In the genomic region with DNA sequence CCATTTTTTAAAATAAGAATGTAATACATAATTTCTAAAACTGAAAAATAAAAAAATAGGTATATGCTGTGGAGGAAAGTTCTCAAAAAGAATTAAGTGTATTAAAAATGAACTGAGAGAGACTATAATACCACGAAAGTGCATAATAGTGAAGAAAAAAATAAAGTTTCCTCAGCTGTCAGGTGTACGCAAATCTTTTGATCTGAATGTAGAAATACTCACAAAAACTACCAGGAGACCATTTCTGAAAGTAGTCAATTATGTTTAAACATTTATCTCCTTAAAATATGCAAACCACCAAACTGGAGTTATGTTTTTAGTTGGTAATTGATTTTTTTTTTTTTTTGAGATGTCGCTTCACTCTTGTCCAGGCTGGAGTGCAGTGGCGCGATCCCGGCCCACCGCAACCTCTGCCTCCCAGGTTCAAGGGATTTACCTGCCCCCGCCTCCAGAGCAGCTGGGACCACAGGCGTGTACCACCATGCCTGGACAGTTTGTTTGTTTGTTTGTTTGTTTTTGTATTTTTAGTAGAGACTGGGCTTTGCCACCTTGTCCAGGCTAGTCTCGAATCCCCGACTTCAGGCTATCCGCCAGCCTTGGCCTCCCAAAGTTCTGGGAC, we compare ENCODE assay signal across 18 cellular contexts.
DNase-seq lines count a peak whose midpoint lies in the region; ATAC-seq and TF ChIP-seq lines count a peak whose summit lies in the region.
"Had no signal": no experiment of that assay in that cellular context is flagged by ENCODE, and none has a peak within 500 bp of the region (broad histone marks: within the 10 kb centered on the region; RNA-seq: fewer than 3 reads in every experiment).

No MANE protein-coding gene starts in this region.

- TF ChIP-seq CTCF in spleen (IDR thresholded peaks at IDR 0.05 in 8 of 11, conservative IDR thresholded peaks at IDR 0.05 in 3 of 11) (no peak), ovary (IDR thresholded peaks at IDR 0.05) (no peak)

- TF ChIP-seq POLR2A in spleen (IDR thresholded peaks at IDR 0.05) = no peak
- TF ChIP-seq POLR2A in ovary (IDR thresholded peaks at IDR 0.05) = no peak

- H3K4me1 ChIP-seq in spleen = no peaks in the 10 kb centered on the region
- H3K4me1 ChIP-seq in ovary (ENCODE audit: insufficient read depth) = no peaks in the 10 kb centered on the region
- H3K4me1 ChIP-seq: BLaER1 had no signal

- H3K36me3 ChIP-seq in spleen = no peaks in the 10 kb centered on the region
- no peaks in the 10 kb centered on the region for H3K36me3 ChIP-seq in ovary
- H3K36me3 ChIP-seq: BLaER1 had no signal

- no peak overlapping the region for H3K27ac ChIP-seq in spleen
- no peak overlapping the region for H3K27ac ChIP-seq in ovary
- H3K27ac ChIP-seq: BLaER1 had no signal

- H3K4me3 ChIP-seq in spleen (no peak overlapping the region), ovary (no peak overlapping the region)
- H3K4me3 ChIP-seq: BLaER1 had no signal

- no peak for TF ChIP-seq EP300 in ovary (IDR thresholded peaks at IDR 0.05)

- DNase-seq in NAMALWA (ENCODE audit: low spot score) = peak; percentile 4
- DNase-seq in spleen = peak; percentile 42
- no peak for DNase-seq in activated naive CD4-positive, alpha-beta T cell (lab: John Stamatoyannopoulos, UW)
- DNase-seq in NCI-H1417 treated with DMSO at 0.1 percent for 48 hours (lab: John Stamatoyannopoulos, UW) = no peak
- no peak for DNase-seq in ovary
- DNase-seq: 8988T; CD4-positive, alpha-beta memory T cell; DMS153; DMS79; GDM1; GOT3; H7; HFFc6; IMR-90 had no signal

- H3K27me3 ChIP-seq in spleen (replicated peaks in 1 of 7) (no peaks in the 10 kb centered on the region), ovary (no peaks in the 10 kb centered on the region)
- H3K27me3 ChIP-seq: BLaER1 had no signal

- ATAC-seq in GM18517 (IDR thresholded peaks at IDR 0.05; ENCODE audit: unreplicated experiment) (peak; percentile 47), GM21619 (IDR thresholded peaks at IDR 0.05; ENCODE audit: unreplicated experiment) (peak; percentile 49)
- ATAC-seq: HCT116 had no signal

- peaks cover 0 to 5% (median 0%) of the 10 kb centered on the region in 8 donors for H3K9me3 ChIP-seq in spleen
- no peaks in the 10 kb centered on the region for H3K9me3 ChIP-seq in ovary

- intact Hi-C loops in spleen (cut with DNase I; ENCODE audit: low total_unique reads) = no loop called here
- intact Hi-C loops in ovary (cut with DNase I) = no loop called here

- WGBS in spleen, 5 donors = 78 to 82% (median 81%) methylated on average over 12 of the region's 12 CpGs
- WGBS in ovary, 3 donors = 85 to 88% (median 85%) methylated on average over 12 of the region's 12 CpGs

Comparison
In these comparisons a context has a peak if more than half of its experiments do, and no peak if none do; other contexts are left out.
1. DNase-seq: peak in NAMALWA (single experiment) and spleen (single experiment); none in activated naive CD4-positive, alpha-beta T cell (0 of 4), NCI-H1417 treated with DMSO at 0.1 percent for 48 hours (single experiment) and ovary (0 of 5).